In genomic region chr1:208198271-208198670, GRCh38 we compare ENCODE assay signal across 23 cellular contexts.
"Had no signal": no experiment of that assay in that cellular context is flagged by ENCODE, and none has a peak within 500 bp of the region (broad histone marks: within the 10 kb centered on the region; RNA-seq: fewer than 3 reads in every experiment).

No MANE protein-coding gene starts in this region.

- H3K36me3 ChIP-seq: gastrocnemius medialis, prostate gland, sigmoid colon, uterus had no signal

- H3K4me1 ChIP-seq: testis had no signal

- H3K4me3 Mint-ChIP-seq: effector memory CD8-positive, alpha-beta T cell; naive thymus-derived CD8-positive, alpha-beta T cell; nephron progenitor cell; stimulated activated memory B cell treated with anti-CD40 and anti-IgM and Interleukin-4, amounts not matched to agents 10 μg/mL and 1 μg/mL and 100 μg/mL, for 72 hours had no signal

- H3K9me3 ChIP-seq: gastrocnemius medialis, lower lobe of right lung, prostate gland, sigmoid colon, testis, tibial artery, upper lobe of right lung, uterus had no signal

- H3K27ac ChIP-seq: coronary artery, epithelial cell of prostate, gastrocnemius medialis, lower lobe of right lung, prostate gland, sigmoid colon, testis, tibial artery, upper lobe of right lung, uterus had no signal

- ATAC-seq: effector memory CD8-positive, alpha-beta T cell; esophagus mucosa; gastrocnemius medialis; left ventricle myocardium superior; lower lobe of right lung; naive thymus-derived CD8-positive, alpha-beta T cell; right cardiac atrium; stimulated activated memory B cell treated with anti-CD40 and anti-IgM and Interleukin-4, amounts not matched to agents 10 μg/mL and 1 μg/mL and 100 μg/mL, for 72 hours; stimulated activated naive CD8-positive, alpha-beta T cell treated with anti-CD3 and anti-CD28 coated beads, Interleukin-15, Interleukin-2, amounts not matched to agents 100 U/mL and 50 U/mL, for 24 hours; upper lobe of right lung had no signal

- H3K27me3 Mint-ChIP-seq: effector memory CD8-positive, alpha-beta T cell; naive thymus-derived CD8-positive, alpha-beta T cell; stimulated activated memory B cell treated with anti-CD40 and anti-IgM and Interleukin-4, amounts not matched to agents 10 μg/mL and 1 μg/mL and 100 μg/mL, for 72 hours had no signal

- H3K27ac Mint-ChIP-seq: effector memory CD8-positive, alpha-beta T cell; naive thymus-derived CD8-positive, alpha-beta T cell; nephron progenitor cell; stimulated activated memory B cell treated with anti-CD40 and anti-IgM and Interleukin-4, amounts not matched to agents 10 μg/mL and 1 μg/mL and 100 μg/mL, for 72 hours had no signal

- H3K27me3 ChIP-seq: gastrocnemius medialis, sigmoid colon, testis, tibial artery, upper lobe of right lung, uterus had no signal

- DNase-seq: dermis blood vessel endothelial cell; effector memory CD8-positive, alpha-beta T cell; foreskin fibroblast; gastrocnemius medialis; head of caudate nucleus; left ventricle myocardium superior; lower lobe of right lung; naive thymus-derived CD8-positive, alpha-beta T cell; nephron progenitor cell; right cardiac atrium; sigmoid colon; stimulated activated CD4-positive, alpha-beta T cell treated with anti-CD3 and anti-CD28 coated beads, Interleukin-4, amount 100 ng/mL, for 4 hours; stimulated activated naive CD8-positive, alpha-beta T cell treated with anti-CD3 and anti-CD28 coated beads, Interleukin-15, Interleukin-2, amounts not matched to agents 100 U/mL and 50 U/mL, for 24 hours; substantia nigra; testis; tibial artery; upper lobe of right lung; uterus had no signal

- H3K9me3 Mint-ChIP-seq: effector memory CD8-positive, alpha-beta T cell; naive thymus-derived CD8-positive, alpha-beta T cell; nephron progenitor cell; stimulated activated memory B cell treated with anti-CD40 and anti-IgM and Interleukin-4, amounts not matched to agents 10 μg/mL and 1 μg/mL and 100 μg/mL, for 72 hours had no signal

- H3K36me3 Mint-ChIP-seq: naive thymus-derived CD8-positive, alpha-beta T cell; stimulated activated memory B cell treated with anti-CD40 and anti-IgM and Interleukin-4, amounts not matched to agents 10 μg/mL and 1 μg/mL and 100 μg/mL, for 72 hours had no signal

- H3K4me3 ChIP-seq: coronary artery, gastrocnemius medialis, lower lobe of right lung, prostate gland, sigmoid colon, testis, tibial artery, upper lobe of right lung, uterus had no signal
